Comparison of ENCODE assay signal across 13 cellular contexts in the genomic region with DNA sequence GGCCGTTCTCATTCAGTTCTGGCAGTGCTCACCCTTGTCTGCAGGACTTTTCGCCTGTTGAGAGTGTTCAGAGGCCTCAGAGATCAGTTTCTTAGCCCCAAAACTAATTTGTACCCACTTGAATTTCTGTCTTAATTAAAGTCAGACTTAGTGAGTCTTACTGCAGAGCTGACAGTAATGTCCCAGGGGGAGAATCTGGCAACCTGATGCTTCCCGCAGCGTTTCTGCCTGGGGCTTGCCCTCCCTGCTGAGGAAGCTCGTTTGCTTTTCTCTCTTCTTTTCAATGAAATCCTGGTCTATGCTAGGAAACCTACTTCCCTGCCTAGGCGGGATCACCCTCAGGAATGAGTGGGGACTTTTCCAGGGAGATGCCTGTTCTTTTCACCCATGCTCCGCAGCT. TPM values are rescaled to one million over a fixed set of nuclear protein-coding genes. Genes with fewer than 3 reads are reported as not detected.
DNase-seq lines count a peak whose midpoint lies in the region; ATAC-seq and TF ChIP-seq lines count a peak whose summit lies in the region.
"Had no signal": no experiment of that assay in that cellular context is flagged by ENCODE, and none has a peak within 500 bp of the region (broad histone marks: within the 10 kb centered on the region; RNA-seq: fewer than 3 reads in every experiment).

No MANE protein-coding gene starts in this region.

- H3K27me3 ChIP-seq in layer of hippocampus (ENCODE audit: control insufficient read depth, insufficient read depth, low read length), result no peaks in the 10 kb centered on the region
- H3K27me3 ChIP-seq: ovary, SJCRH30 had no signal

- H3K27ac ChIP-seq in layer of hippocampus (ENCODE audit: low read depth, low read length), result peak overlapping the region; percentile 42
- peak overlapping the region; percentile 98 for H3K27ac ChIP-seq in temporal lobe (ENCODE audit: low read depth, low read length)
- H3K27ac ChIP-seq: SJCRH30 had no signal

- peaks cover 19% of the 10 kb centered on the region for H3K4me1 Mint-ChIP-seq in activated T-cell treated with anti-CD3 and anti-CD28 coated beads, Interleukin-2, amount 50 U/mL, for 24 hours (ENCODE audit: low read depth)
- H3K4me1 Mint-ChIP-seq in activated T-cell treated with anti-CD3 and anti-CD28 coated beads, Interleukin-2, amount 50 U/mL, for 4 hours (ENCODE audit: low read depth), result peaks cover 7% of the 10 kb centered on the region
- no peaks in the 10 kb centered on the region for H3K4me1 Mint-ChIP-seq in WTC11

- CTCF ChIA-PET in WTC11 (lab: Charles Lee), result no interaction called here

- H3K9me3 Mint-ChIP-seq in activated T-cell treated with anti-CD3 and anti-CD28 coated beads, Interleukin-2, amount 50 U/mL, for 24 hours, result peaks cover 21% of the 10 kb centered on the region
- H3K9me3 Mint-ChIP-seq in activated T-cell treated with anti-CD3 and anti-CD28 coated beads, Interleukin-2, amount 50 U/mL, for 4 hours, result no peaks in the 10 kb centered on the region
- peaks cover 23% of the 10 kb centered on the region for H3K9me3 Mint-ChIP-seq in WTC11

- POLR2A ChIA-PET in WTC11 (lab: Charles Lee), result no interaction called here

- DNase-seq in activated T-cell treated with anti-CD3 and anti-CD28 coated beads, Interleukin-2, amount 50 U/mL, for 24 hours, result no peak
- DNase-seq in activated T-cell treated with anti-CD3 and anti-CD28 coated beads, Interleukin-2, amount 50 U/mL, for 4 hours, result no peak
- DNase-seq in WTC11 (ENCODE audit: low spot score) (no peak), mucosa of gallbladder (ENCODE audit: low spot score) (no peak), SIG-M5 (lab: John Stamatoyannopoulos, UW) (no peak)
- DNase-seq in activated CD4-positive, alpha-beta T cell treated with anti-CD3 and anti-CD28 coated beads for 4 hours, result no peak
- DNase-seq: activated CD4-positive, CD25-positive, alpha-beta regulatory T cell treated with anti-CD3 and anti-CD28 coated beads, Interleukin-2, amount 50 U/mL, for 72 hours; activated naive CD8-positive, alpha-beta T cell treated with anti-CD3 and anti-CD28 coated beads, Interleukin-2, amount 10 ng/mL, durations not matched to agents 7 days and 5 days; Kasumi-1 had no signal

- no peak overlapping the region for H3K4me3 Mint-ChIP-seq in activated T-cell treated with anti-CD3 and anti-CD28 coated beads, Interleukin-2, amount 50 U/mL, for 24 hours
- no peak overlapping the region for H3K4me3 Mint-ChIP-seq in activated T-cell treated with anti-CD3 and anti-CD28 coated beads, Interleukin-2, amount 50 U/mL, for 4 hours
- H3K4me3 Mint-ChIP-seq in WTC11, result no peak overlapping the region
- H3K4me3 Mint-ChIP-seq: activated naive CD8-positive, alpha-beta T cell treated with anti-CD3 and anti-CD28 coated beads, Interleukin-2, amount 10 ng/mL, durations not matched to agents 7 days and 5 days had no signal

- TF ChIP-seq CTCF in WTC11 (IDR thresholded peaks at IDR 0.05), result no peak

- peak overlapping the region; percentile 99 for H3K27ac Mint-ChIP-seq in activated T-cell treated with anti-CD3 and anti-CD28 coated beads, Interleukin-2, amount 50 U/mL, for 24 hours
- peak overlapping the region; percentile 94; the same call in 1 of the 2 replicates for H3K27ac Mint-ChIP-seq in WTC11

- ATAC-seq in activated T-cell treated with anti-CD3 and anti-CD28 coated beads, Interleukin-2, amount 50 U/mL, for 4 hours, result no peak
- ATAC-seq in WTC11, result no peak

- H3K36me3 Mint-ChIP-seq in activated T-cell treated with anti-CD3 and anti-CD28 coated beads, Interleukin-2, amount 50 U/mL, for 24 hours (ENCODE audit: low read depth), result peaks cover 89% of the 10 kb centered on the region
- H3K36me3 Mint-ChIP-seq in activated T-cell treated with anti-CD3 and anti-CD28 coated beads, Interleukin-2, amount 50 U/mL, for 4 hours (ENCODE audit: insufficient read depth), result peaks cover 40% of the 10 kb centered on the region
- peaks cover 61% of the 10 kb centered on the region for H3K36me3 Mint-ChIP-seq in WTC11

- H3K27me3 Mint-ChIP-seq in activated T-cell treated with anti-CD3 and anti-CD28 coated beads, Interleukin-2, amount 50 U/mL, for 24 hours, result peaks cover 14% of the 10 kb centered on the region
- no peaks in the 10 kb centered on the region for H3K27me3 Mint-ChIP-seq in activated T-cell treated with anti-CD3 and anti-CD28 coated beads, Interleukin-2, amount 50 U/mL, for 4 hours (ENCODE audit: low read depth)
- peaks cover 12% of the 10 kb centered on the region; the same call in 1 of the 2 replicates for H3K27me3 Mint-ChIP-seq in WTC11 (ENCODE audit: low read depth)
- H3K27me3 Mint-ChIP-seq: activated naive CD8-positive, alpha-beta T cell treated with anti-CD3 and anti-CD28 coated beads, Interleukin-2, amount 10 ng/mL, durations not matched to agents 7 days and 5 days had no signal

TF ChIP-seq in WTC11, 78 proteins besides CTCF, POLR2A, EP300 and RAD21 (continues in another document):
- TF ChIP-seq ZNF232 (CRISPR knock-in tag; IDR thresholded peaks at IDR 0.05) (no peak), MAX (CRISPR knock-in tag; IDR thresholded peaks at IDR 0.05) (no peak), MYBL2 (CRISPR knock-in tag; IDR thresholded peaks at IDR 0.05) (no peak), TEAD1 (CRISPR knock-in tag; IDR thresholded peaks at IDR 0.05) (no peak), ZNF671 (CRISPR knock-in tag; IDR thresholded peaks at IDR 0.05) (no peak), NFE2L1 (CRISPR knock-in tag; IDR thresholded peaks at IDR 0.05) (no peak), CREM (CRISPR knock-in tag; IDR thresholded peaks at IDR 0.05) (no peak), IRF1 (CRISPR knock-in tag; IDR thresholded peaks at IDR 0.05) (no peak), PREB (CRISPR knock-in tag; IDR thresholded peaks at IDR 0.05; ENCODE audit: borderline replicate concordance) (no peak), FOXP1 (CRISPR knock-in tag; IDR thresholded peaks at IDR 0.05; ENCODE audit: borderline replicate concordance) (no peak), ZNF121 (CRISPR knock-in tag; IDR thresholded peaks at IDR 0.05) (no peak)
- TF ChIP-seq, protein P1, sequence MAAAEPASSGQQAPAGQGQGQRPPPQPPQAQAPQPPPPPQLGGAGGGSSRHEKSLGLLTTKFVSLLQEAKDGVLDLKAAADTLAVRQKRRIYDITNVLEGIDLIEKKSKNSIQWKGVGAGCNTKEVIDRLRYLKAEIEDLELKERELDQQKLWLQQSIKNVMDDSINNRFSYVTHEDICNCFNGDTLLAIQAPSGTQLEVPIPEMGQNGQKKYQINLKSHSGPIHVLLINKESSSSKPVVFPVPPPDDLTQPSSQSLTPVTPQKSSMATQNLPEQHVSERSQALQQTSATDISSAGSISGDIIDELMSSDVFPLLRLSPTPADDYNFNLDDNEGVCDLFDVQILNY (CRISPR knock-in tag; IDR thresholded peaks at IDR 0.05), result no peak
- TF ChIP-seq, protein P2, sequence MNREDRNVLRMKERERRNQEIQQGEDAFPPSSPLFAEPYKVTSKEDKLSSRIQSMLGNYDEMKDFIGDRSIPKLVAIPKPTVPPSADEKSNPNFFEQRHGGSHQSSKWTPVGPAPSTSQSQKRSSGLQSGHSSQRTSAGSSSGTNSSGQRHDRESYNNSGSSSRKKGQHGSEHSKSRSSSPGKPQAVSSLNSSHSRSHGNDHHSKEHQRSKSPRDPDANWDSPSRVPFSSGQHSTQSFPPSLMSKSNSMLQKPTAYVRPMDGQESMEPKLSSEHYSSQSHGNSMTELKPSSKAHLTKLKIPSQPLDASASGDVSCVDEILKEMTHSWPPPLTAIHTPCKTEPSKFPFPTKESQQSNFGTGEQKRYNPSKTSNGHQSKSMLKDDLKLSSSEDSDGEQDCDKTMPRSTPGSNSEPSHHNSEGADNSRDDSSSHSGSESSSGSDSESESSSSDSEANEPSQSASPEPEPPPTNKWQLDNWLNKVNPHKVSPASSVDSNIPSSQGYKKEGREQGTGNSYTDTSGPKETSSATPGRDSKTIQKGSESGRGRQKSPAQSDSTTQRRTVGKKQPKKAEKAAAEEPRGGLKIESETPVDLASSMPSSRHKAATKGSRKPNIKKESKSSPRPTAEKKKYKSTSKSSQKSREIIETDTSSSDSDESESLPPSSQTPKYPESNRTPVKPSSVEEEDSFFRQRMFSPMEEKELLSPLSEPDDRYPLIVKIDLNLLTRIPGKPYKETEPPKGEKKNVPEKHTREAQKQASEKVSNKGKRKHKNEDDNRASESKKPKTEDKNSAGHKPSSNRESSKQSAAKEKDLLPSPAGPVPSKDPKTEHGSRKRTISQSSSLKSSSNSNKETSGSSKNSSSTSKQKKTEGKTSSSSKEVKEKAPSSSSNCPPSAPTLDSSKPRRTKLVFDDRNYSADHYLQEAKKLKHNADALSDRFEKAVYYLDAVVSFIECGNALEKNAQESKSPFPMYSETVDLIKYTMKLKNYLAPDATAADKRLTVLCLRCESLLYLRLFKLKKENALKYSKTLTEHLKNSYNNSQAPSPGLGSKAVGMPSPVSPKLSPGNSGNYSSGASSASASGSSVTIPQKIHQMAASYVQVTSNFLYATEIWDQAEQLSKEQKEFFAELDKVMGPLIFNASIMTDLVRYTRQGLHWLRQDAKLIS (CRISPR knock-in tag; IDR thresholded peaks at IDR 0.05; ENCODE audit: borderline replicate concordance), result no peak

RNA-seq across cellular contexts. Expression of gene DBNDD1, which starts 25.3 kb away (rescaled TPM):
- total RNA-seq in activated T-cell treated with anti-CD3 and anti-CD28 coated beads, Interleukin-2, amount 50 U/mL, for 4 hours, result 1 to 10 TPM in 1 of 3 donors, under 1 TPM in 2; 0.47 to 1.2 (median 0.92) TPM
- 74.8 to 77.0 TPM (median 75.0 TPM) in 3 replicates for total RNA-seq in WTC11 (2021)
- 12.8 TPM for total RNA-seq in temporal lobe
- 21.2 TPM for total RNA-seq in mucosa of gallbladder

RNA-seq across cellular contexts. Expression of gene DEF8, which starts 45.4 kb away (rescaled TPM):
- total RNA-seq in activated T-cell treated with anti-CD3 and anti-CD28 coated beads, Interleukin-2, amount 50 U/mL, for 4 hours, result 10 to 100 TPM; 50.1 to 53.5 (median 50.3) TPM
- total RNA-seq in WTC11 (2021) (64.5 to 64.7 TPM (median 64.6 TPM) in 3 replicates), temporal lobe (49.9 TPM), mucosa of gallbladder (68.6 TPM)
